Comparison of ENCODE assay signal across 12 cellular contexts in genomic region chr14:105499256-105500035, GRCh38. TPM values are rescaled to one million over a fixed set of nuclear protein-coding genes. Genes with fewer than 3 reads are reported as not detected.
DNase-seq lines count a peak whose midpoint lies in the region; ATAC-seq, FAIRE-seq and TF ChIP-seq lines count a peak whose summit lies in the region.
"Had no signal": no experiment of that assay in that cellular context is flagged by ENCODE, and none has a peak within 500 bp of the region (broad histone marks: within the 10 kb centered on the region; RNA-seq: fewer than 3 reads in every experiment).

No MANE protein-coding gene starts in this region.

- TF ChIP-seq CTCF in K562 (IDR thresholded peaks at IDR 0.05 in 2 of 3, conservative IDR thresholded peaks at IDR 0.05 in 1 of 3; ENCODE audit: insufficient read depth in 2 of 3, low read depth in 1 of 3, low read length in 3 of 3) (no peak), left lung (IDR thresholded peaks at IDR 0.05) (no peak), GM13976 (IDR thresholded peaks at IDR 0.05; ENCODE audit: borderline replicate concordance, control extremely low read depth, extremely low read depth, insufficient read depth, missing control alignments) (no peak)

- no peaks in the 10 kb centered on the region for H4K20me1 ChIP-seq in K562 (replicated peaks; ENCODE audit: control insufficient read depth, insufficient read depth, low read length)

- H3K36me3 ChIP-seq in K562 (ENCODE audit: control insufficient read depth, insufficient read depth, low read length): no peaks in the 10 kb centered on the region
- peaks cover 0 to 23% of the 10 kb centered on the region in 2 donors for H3K36me3 ChIP-seq in left lung

- H3K4me3 ChIP-seq in K562: no peak overlapping the region
- no peak overlapping the region for H3K4me3 ChIP-seq in left lung
- H3K4me3 ChIP-seq: right lobe of liver, tibial artery had no signal

- POLR2A ChIA-PET in K562 (lab: Yijun Ruan, JAX): interaction anchor here (3.1 kb wide), 1 partner anchor 7 kb away, joined by 15 read pairs; no protein-coding TSS in a partner anchor

- ATAC-seq in K562 (no peak; the same call in 2 of the 3 replicates), left lung (no peak)
- ATAC-seq: right lobe of liver had no signal

- BruUV-seq in K562 (replicated peaks; lab: Mats Ljungman, UMichigan): no TSS peak

- no peaks in the 10 kb centered on the region for H3K79me2 ChIP-seq in K562 (ENCODE audit: control insufficient read depth, insufficient read depth, low read length)

- H2AFZ ChIP-seq in K562 (ENCODE audit: low read depth, low read length): no peak overlapping the region

- H3K4me1 ChIP-seq in K562 (replicated peaks in 1 of 2; ENCODE audit: control insufficient read depth in 2 of 2, insufficient read depth in 2 of 2, low read length in 2 of 2) (peaks cover 0 to 57% of the 10 kb centered on the region in 2 experiments; a peak in 2 of 5 replicates), left lung (no peaks in the 10 kb centered on the region)

- DNase-seq in activated T-cell treated with anti-CD3 and anti-CD28 coated beads, Interleukin-2, amount 50 U/mL, for 1 hour: peak; percentile 22
- no peak for DNase-seq in activated T-cell treated with anti-CD3 and anti-CD28 coated beads, Interleukin-2, amount 50 U/mL, for 48 hours
- DNase-seq in K562 (ENCODE audit: extremely low read depth in 1 of 4, low spot score in 3 of 4) (no peak), left lung (peak; percentile 24 to 75), GM13976 (ENCODE audit: low spot score) (no peak), GF-D8 (lab: John Stamatoyannopoulos, UW) (no peak)
- no peak for DNase-seq in effector CD8-positive, alpha-beta T cell (lab: John Stamatoyannopoulos, UW)
- DNase-seq: amniotic stem cell, NCI-H2081 had no signal

- TF ChIP-seq RAD21 in K562 (CRISPR knock-in tag; conservative IDR thresholded peaks at IDR 0.05 in 1 of 2, IDR thresholded peaks at IDR 0.05 in 1 of 2): no peak

- no peak overlapping the region for H3K27ac ChIP-seq in K562 (ENCODE audit: extremely low read depth, low read depth, low read length)
- H3K27ac ChIP-seq in left lung: no peak overlapping the region
- H3K27ac ChIP-seq in temporal lobe (ENCODE audit: low read depth, low read length): peak overlapping the region; percentile 100
- H3K27ac ChIP-seq: right lobe of liver, tibial artery had no signal

- in situ Hi-C loops in K562 (cut with MboI) (no loop called here), GM13976 (cut with MboI; ENCODE audit: low sequenced_read_pairs, unreplicated experiment) (no loop called here)

- CTCF ChIA-PET in K562 (lab: Yijun Ruan, JAX; ENCODE audit: low intra/inter-chr PET ratio): no interaction called here

- H3K9me3 ChIP-seq in K562 (replicated peaks; ENCODE audit: control insufficient read depth, insufficient read depth, low read depth, low read length): no peaks in the 10 kb centered on the region
- no peaks in the 10 kb centered on the region for H3K9me3 ChIP-seq in left lung
- H3K9me3 ChIP-seq: right lobe of liver, tibial artery had no signal

- H3K9ac ChIP-seq in K562 (ENCODE audit: insufficient read depth in 1 of 2, low read depth in 2 of 2, low read length in 2 of 2): peak overlapping the region in 1 of 2 experiments; percentile 55; a peak in 2 of 4 replicates

- no peaks in the 10 kb centered on the region for H3K9me1 ChIP-seq in K562 (ENCODE audit: control insufficient read depth, insufficient read depth, low read length)

- H3K27me3 ChIP-seq in K562 (ENCODE audit: control insufficient read depth in 2 of 2, insufficient read depth in 2 of 2, low read length in 2 of 2) (no peaks in the 10 kb centered on the region; a peak in 1 of 5 replicates), left lung (no peaks in the 10 kb centered on the region)
- H3K27me3 ChIP-seq: right lobe of liver, tibial artery had no signal

- FAIRE-seq in K562 (lab: Jason Lieb, UNC): no peak

- H3K4me2 ChIP-seq in K562 (ENCODE audit: insufficient read depth, low read length): no peak overlapping the region

- TF ChIP-seq EP300 in K562 (IDR thresholded peaks at IDR 0.05; ENCODE audit: low read length): no peak

- intact Hi-C loops in K562 (cut with micrococcal nuclease) (no loop called here), left lung (cut with DNase I) (no loop called here)

- WGBS in K562 (ENCODE audit: insufficient coverage, low coverage, missing lambda C conversion rate): 70% methylated on average over 7 of the region's 27 CpGs

- no peak for TF ChIP-seq POLR2A in K562 (conservative IDR thresholded peaks at IDR 0.05)

RNA-seq across cellular contexts. Expression of gene TEDC1, which starts 8.4 kb away (rescaled TPM):
- 5.0 and 22.4 TPM in 2 replicates for total RNA-seq in K562 (2011; cell fraction: chromatin; rRNA removed; ENCODE audit: low replicate concordance)
- total RNA-seq in K562 (2011; cell fraction: nucleolus; rRNA removed): 19.2 and 23.0 TPM in 2 replicates
- total RNA-seq in K562 (2011; cell fraction: nucleoplasm; rRNA removed): 7.6 and 10.1 TPM in 2 replicates
- total RNA-seq in K562 (2014; rRNA removed): 26.4 and 28.3 TPM in 2 replicates
- 0.64 and 0.84 TPM in 2 replicates for total RNA-seq in K562 (2014; rRNA removed; fragmentation: Illumina TruSeq; extraction: Trizol)
- 6.6 and 8.8 TPM in 2 replicates for total RNA-seq in K562 (2015; rRNA removed; fragmentation: Illumina TruSeq; extraction: Trizol)
- 20.1 and 25.7 TPM in 2 replicates for total RNA-seq in K562 (2021)
- 5.9 and 6.6 TPM in 2 replicates for polyA plus RNA-seq in K562 (2011; rRNA removed)
- polyA plus RNA-seq in K562 (2011; cell fraction: cytosol; rRNA removed): 7.3 and 21.3 TPM in 2 replicates
- 19.1 and 36.6 TPM in 2 replicates for polyA plus RNA-seq in K562 (2011; cell fraction: nucleus; rRNA removed)
- 12.3 and 15.1 TPM in 2 replicates for polyA plus RNA-seq in K562 (2012)
- 1.2 and 6.8 TPM in 2 replicates for polyA plus RNA-seq in K562 (2014; fragmentation: Illumina TruSeq; extraction: Trizol)
- polyA plus RNA-seq in K562 (2014; fragmentation: Nextera tagmentation; extraction: Ambion mirVana): under 1 TPM; 0.21 to 0.25 TPM
- 18.9 and 19.4 TPM in 2 replicates for polyA plus RNA-seq in K562 (2014; rRNA removed)
- polyA minus RNA-seq in K562 (2011; rRNA and poly(A)+ RNA removed): 0.99 and 1.6 TPM in 2 replicates
- 7.5 and 8.6 TPM in 2 replicates for polyA minus RNA-seq in K562 (2011; cell fraction: cytosol; rRNA and poly(A)+ RNA removed)
- 10.3 and 11.8 TPM in 2 replicates for polyA minus RNA-seq in K562 (2011; cell fraction: nucleus; rRNA and poly(A)+ RNA removed)
- 10 to 100 TPM; 12.8 to 16.8 TPM for total RNA-seq in left lung
- 3.0 TPM for total RNA-seq in temporal lobe

RNA-seq across cellular contexts. Expression of gene CRIP1, which starts 12.8 kb away (rescaled TPM):
- not detected in 2 replicates for total RNA-seq in K562 (2011; cell fraction: chromatin; rRNA removed; ENCODE audit: low replicate concordance)
- total RNA-seq in K562 (2011; cell fraction: nucleolus; rRNA removed): not detected in 2 replicates
- 0.29 TPM in 1 of 2 replicates, not detected in the other for total RNA-seq in K562 (2011; cell fraction: nucleoplasm; rRNA removed)
- total RNA-seq in K562 (2014; rRNA removed) (not detected in 2 replicates), K562 (2014; rRNA removed; fragmentation: Illumina TruSeq; extraction: Trizol) (not detected in 2 replicates), K562 (2015; rRNA removed; fragmentation: Illumina TruSeq; extraction: Trizol) (not detected in 2 replicates), K562 (2021) (0.58 and 0.98 TPM in 2 replicates), left lung (100 to 1,000 TPM; 171 to 281 TPM), temporal lobe (2.0 TPM)
- polyA plus RNA-seq in K562 (2011; rRNA removed) (0.14 and 0.23 TPM in 2 replicates), K562 (2014; fragmentation: Illumina TruSeq; extraction: Trizol) (not detected in 2 replicates), K562 (2014; fragmentation: Nextera tagmentation; extraction: Ambion mirVana) (not detected), K562 (2014; rRNA removed) (0.11 TPM in 1 of 2 replicates, not detected in the other)
- polyA plus RNA-seq in K562 (2011; cell fraction: cytosol; rRNA removed): 0.31 and 0.46 TPM in 2 replicates
- 0.21 and 1.1 TPM in 2 replicates for polyA plus RNA-seq in K562 (2011; cell fraction: nucleus; rRNA removed)
- 0.72 TPM in 1 of 2 replicates, not detected in the other for polyA plus RNA-seq in K562 (2012)
- not detected in 2 replicates for polyA minus RNA-seq in K562 (2011; rRNA and poly(A)+ RNA removed)
- 3.2 and 9.9 TPM in 2 replicates for polyA minus RNA-seq in K562 (2011; cell fraction: cytosol; rRNA and poly(A)+ RNA removed)
- 0.78 and 1.5 TPM in 2 replicates for polyA minus RNA-seq in K562 (2011; cell fraction: nucleus; rRNA and poly(A)+ RNA removed)

RNA-seq across cellular contexts. Expression of gene CRIP2, which starts 24.8 kb away (rescaled TPM):
- 2.6 TPM in 1 of 2 replicates, not detected in the other for total RNA-seq in K562 (2011; cell fraction: chromatin; rRNA removed; ENCODE audit: low replicate concordance)
- 0.53 and 1.7 TPM in 2 replicates for total RNA-seq in K562 (2011; cell fraction: nucleolus; rRNA removed)
- total RNA-seq in K562 (2011; cell fraction: nucleoplasm; rRNA removed): 1.2 and 1.5 TPM in 2 replicates
- total RNA-seq in K562 (2014; rRNA removed) (1.7 and 2.0 TPM in 2 replicates), K562 (2014; rRNA removed; fragmentation: Illumina TruSeq; extraction: Trizol) (not detected in 2 replicates), K562 (2015; rRNA removed; fragmentation: Illumina TruSeq; extraction: Trizol) (0.33 and 0.34 TPM in 2 replicates), K562 (2021) (1.2 and 1.7 TPM in 2 replicates), left lung (100 to 1,000 TPM; 172 to 224 TPM), temporal lobe (94.9 TPM)
- polyA plus RNA-seq in K562 (2011; rRNA removed) (1.0 and 2.2 TPM in 2 replicates), K562 (2014; fragmentation: Illumina TruSeq; extraction: Trizol) (0.18 and 0.51 TPM in 2 replicates), K562 (2014; fragmentation: Nextera tagmentation; extraction: Ambion mirVana) (under 1 TPM; 0.25 to 0.27 TPM), K562 (2014; rRNA removed) (0.16 and 1.2 TPM in 2 replicates)
- polyA plus RNA-seq in K562 (2011; cell fraction: cytosol; rRNA removed): 4.4 and 9.0 TPM in 2 replicates
- 4.8 and 11.0 TPM in 2 replicates for polyA plus RNA-seq in K562 (2011; cell fraction: nucleus; rRNA removed)
- polyA plus RNA-seq in K562 (2012): 1.4 and 1.9 TPM in 2 replicates
- 0.39 TPM in 1 of 2 replicates, not detected in the other for polyA minus RNA-seq in K562 (2011; rRNA and poly(A)+ RNA removed)
- 1.2 and 2.0 TPM in 2 replicates for polyA minus RNA-seq in K562 (2011; cell fraction: cytosol; rRNA and poly(A)+ RNA removed)
- 0.67 and 0.94 TPM in 2 replicates for polyA minus RNA-seq in K562 (2011; cell fraction: nucleus; rRNA and poly(A)+ RNA removed)

RNA-seq across cellular contexts. Expression of gene TMEM121, which starts 26.9 kb away (rescaled TPM):
- not detected in 2 replicates for total RNA-seq in K562 (2011; cell fraction: chromatin; rRNA removed; ENCODE audit: low replicate concordance)
- total RNA-seq in K562 (2011; cell fraction: nucleolus; rRNA removed): 0.39 TPM in 1 of 2 replicates, not detected in the other
- total RNA-seq in K562 (2011; cell fraction: nucleoplasm; rRNA removed): not detected in 2 replicates
- total RNA-seq in K562 (2014; rRNA removed): 0.36 TPM in 1 of 2 replicates, not detected in the other
- total RNA-seq in K562 (2014; rRNA removed; fragmentation: Illumina TruSeq; extraction: Trizol): not detected in 2 replicates
- not detected in 2 replicates for total RNA-seq in K562 (2015; rRNA removed; fragmentation: Illumina TruSeq; extraction: Trizol)
- total RNA-seq in K562 (2021): 0.31 TPM in 1 of 2 replicates, not detected in the other
- polyA plus RNA-seq in K562 (2011; rRNA removed): 0.09 TPM in 1 of 2 replicates, not detected in the other
- 0.04 and 0.55 TPM in 2 replicates for polyA plus RNA-seq in K562 (2011; cell fraction: cytosol; rRNA removed)
- 0.13 TPM in 1 of 2 replicates, not detected in the other for polyA plus RNA-seq in K562 (2011; cell fraction: nucleus; rRNA removed)
- 0.12 TPM in 1 of 2 replicates, not detected in the other for polyA plus RNA-seq in K562 (2012)
- polyA plus RNA-seq in K562 (2014; fragmentation: Illumina TruSeq; extraction: Trizol): not detected in 2 replicates
- not detected for polyA plus RNA-seq in K562 (2014; fragmentation: Nextera tagmentation; extraction: Ambion mirVana)
- polyA plus RNA-seq in K562 (2014; rRNA removed): not detected in 2 replicates
- not detected in 2 replicates for polyA minus RNA-seq in K562 (2011; rRNA and poly(A)+ RNA removed)
- not detected in 2 replicates for polyA minus RNA-seq in K562 (2011; cell fraction: cytosol; rRNA and poly(A)+ RNA removed)
- polyA minus RNA-seq in K562 (2011; cell fraction: nucleus; rRNA and poly(A)+ RNA removed): 0.33 and 0.40 TPM in 2 replicates
- total RNA-seq in left lung: 1 to 10 TPM; 2.4 to 3.0 TPM
- total RNA-seq in temporal lobe: 20.2 TPM

Comparison
In these comparisons a context has a peak if more than half of its experiments do, and no peak if none do; other contexts are left out.
1. DNase-seq: peak in activated T-cell treated with anti-CD3 and anti-CD28 coated beads, Interleukin-2, amount 50 U/mL, for 1 hour (single experiment) and left lung (2 of 2); none in activated T-cell treated with anti-CD3 and anti-CD28 coated beads, Interleukin-2, amount 50 U/mL, for 48 hours (0 of 2), K562 (0 of 4), GM13976 (single experiment), effector CD8-positive, alpha-beta T cell (single experiment) and GF-D8 (single experiment).
2. RNA of gene CRIP1, which starts 12.8 kb away (total RNA-seq): 171 to 281 TPM in left lung; 2.0 TPM in temporal lobe (single experiment) and 0.29 to 0.98 TPM in K562; every median in the first group is over 10 times any median in the second.
3. RNA of gene CRIP2, which starts 24.8 kb away (total RNA-seq): 172 to 224 TPM in left lung and 94.9 TPM in temporal lobe (single experiment); 0.33 to 2.6 TPM in K562; every median in the first group is over 10 times any median in the second.